In the genomic region with DNA sequence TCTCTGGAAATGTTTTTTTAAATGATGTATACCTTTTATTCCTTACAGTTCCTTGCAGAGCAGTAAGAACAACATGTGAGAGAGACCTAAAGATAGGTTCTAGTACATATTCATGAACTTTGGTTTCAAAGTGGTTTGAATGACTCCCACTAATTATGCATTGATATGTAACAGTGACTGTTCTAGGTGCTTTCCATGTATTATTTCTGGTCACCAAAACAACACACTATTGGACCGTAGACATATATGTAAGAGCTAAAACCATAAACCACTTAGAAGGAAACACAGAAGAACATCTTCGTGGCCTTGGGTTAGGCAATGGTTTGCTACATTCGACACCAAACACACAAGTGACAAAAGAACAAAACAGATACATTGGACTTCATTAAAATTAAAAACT, we compare ENCODE assay signal across 32 cellular contexts. TPM values are rescaled to one million over a fixed set of nuclear protein-coding genes. Genes with fewer than 3 reads are reported as not detected.
"Had no signal": no experiment of that assay in that cellular context is flagged by ENCODE, and none has a peak within 500 bp of the region (broad histone marks: within the 10 kb centered on the region; RNA-seq: fewer than 3 reads in every experiment).

No MANE protein-coding gene starts in this region.

- H3K4me1 Mint-ChIP-seq: activated T-helper 17 cell treated with anti-CD3 and anti-CD28 coated beads, Interleukin-2, amount 50 U/mL, for 72 hours; T-helper 17 cell had no signal

- ATAC-seq: activated CD4-positive, CD25-positive, alpha-beta regulatory T cell treated with anti-CD3 and anti-CD28 coated beads, Interleukin-2, amount 50 U/mL, for 24 hours; activated CD8-positive, alpha-beta T cell treated with anti-CD3 and anti-CD28 coated beads for 36 hours; activated T-cell treated with anti-CD3 and anti-CD28 coated beads, Interleukin-2, amount 50 U/mL, for 4 hours; activated T-helper 17 cell treated with anti-CD3 and anti-CD28 coated beads, Interleukin-2, amount 50 U/mL, for 72 hours; body of pancreas; effector memory CD8-positive, alpha-beta T cell; gastroesophageal sphincter; heart right ventricle; T-helper 17 cell had no signal

- H3K36me3 Mint-ChIP-seq: activated naive CD8-positive, alpha-beta T cell had no signal

- H3K27ac ChIP-seq: body of pancreas, esophagus muscularis mucosa, gastroesophageal sphincter, heart right ventricle, WERI-Rb-1 had no signal

- H3K27me3 Mint-ChIP-seq: activated B cell treated with CpG ODN at 0.5 μM for 24 hours; activated CD8-positive, alpha-beta T cell treated with anti-CD3 and anti-CD28 coated beads for 36 hours; activated naive CD8-positive, alpha-beta T cell; activated T-helper 17 cell treated with anti-CD3 and anti-CD28 coated beads, Interleukin-2, amount 50 U/mL, for 72 hours; effector memory CD8-positive, alpha-beta T cell; T-helper 17 cell had no signal

- H3K4me3 ChIP-seq: body of pancreas, esophagus muscularis mucosa, gastroesophageal sphincter, heart right ventricle had no signal

- DNase-seq: activated B cell treated with CpG ODN at 0.5 μM for 24 hours; activated CD4-positive, alpha-beta T cell treated with anti-CD3 and anti-CD28 coated beads for 48 hours; activated CD4-positive, alpha-beta T cell treated with anti-CD3 and anti-CD28 coated beads, Interleukin-2, amount 50 U/mL, for 1 hour; activated CD4-positive, alpha-beta T cell treated with anti-CD3 and anti-CD28 coated beads, Interleukin-2, amount 50 U/mL, for 48 hours; activated CD8-positive, alpha-beta memory T cell treated with anti-CD3 and anti-CD28 coated beads for 24 hours; activated CD8-positive, alpha-beta T cell treated with anti-CD3 and anti-CD28 coated beads for 36 hours; activated effector memory CD4-positive, alpha-beta T cell treated with Interleukin-2 at 50 U/mL for 16 hours; activated gamma-delta T cell treated with Interleukin-2 at 50 U/mL for 16 hours; activated naive CD4-positive, alpha-beta T cell treated with anti-CD3 and anti-CD28 coated beads, Interleukin-2, amount 50 U/mL, for 16 hours; activated naive CD4-positive, alpha-beta T cell treated with Interleukin-2 at 50 U/mL for 16 hours; activated T-cell treated with anti-CD3 and anti-CD28 coated beads, Interleukin-2, amount 50 U/mL, for 4 hours; amniotic stem cell; aorta; body of pancreas; caudate nucleus; cortex of kidney; dermis blood vessel endothelial cell; effector CD4-positive, alpha-beta T cell; effector memory CD8-positive, alpha-beta T cell; erythroblast; foreskin melanocyte; heart right ventricle; T-helper 17 cell; T1000; WERI-Rb-1 had no signal

- H3K27ac Mint-ChIP-seq: activated B cell treated with CpG ODN at 0.5 μM for 24 hours; activated CD8-positive, alpha-beta T cell treated with anti-CD3 and anti-CD28 coated beads for 36 hours; activated naive CD8-positive, alpha-beta T cell; activated T-helper 17 cell treated with anti-CD3 and anti-CD28 coated beads, Interleukin-2, amount 50 U/mL, for 72 hours; effector memory CD8-positive, alpha-beta T cell; T-helper 17 cell; T-helper 2 cell treated with Interferon-gamma antibody and Interleukin-4, amounts not matched to agents 5 μg/mL and 100 μg/mL, for 36 hours had no signal

- H3K9me3 ChIP-seq: body of pancreas, esophagus muscularis mucosa, gastroesophageal sphincter had no signal

- H3K4me1 ChIP-seq: body of pancreas, esophagus muscularis mucosa, gastroesophageal sphincter, heart right ventricle had no signal

- FAIRE-seq: colon had no signal

- H3K27me3 ChIP-seq: body of pancreas, esophagus muscularis mucosa, gastroesophageal sphincter, heart right ventricle had no signal

- H3K36me3 ChIP-seq: esophagus muscularis mucosa, gastroesophageal sphincter, heart right ventricle, WERI-Rb-1 had no signal

- H3K4me3 Mint-ChIP-seq: activated B cell treated with CpG ODN at 0.5 μM for 24 hours; activated CD8-positive, alpha-beta T cell treated with anti-CD3 and anti-CD28 coated beads for 36 hours; activated naive CD8-positive, alpha-beta T cell; activated T-cell treated with anti-CD3 and anti-CD28 coated beads, Interleukin-2, amount 50 U/mL, for 4 hours; activated T-helper 17 cell treated with anti-CD3 and anti-CD28 coated beads, Interleukin-2, amount 50 U/mL, for 72 hours; effector memory CD8-positive, alpha-beta T cell; T-helper 17 cell; T-helper 2 cell treated with Interferon-gamma antibody and Interleukin-4, amounts not matched to agents 5 μg/mL and 100 μg/mL, for 36 hours had no signal

- H3K9me3 Mint-ChIP-seq: activated B cell treated with CpG ODN at 0.5 μM for 24 hours; activated CD8-positive, alpha-beta T cell treated with anti-CD3 and anti-CD28 coated beads for 36 hours; activated T-cell treated with anti-CD3 and anti-CD28 coated beads, Interleukin-2, amount 50 U/mL, for 4 hours had no signal

RNA-seq across cellular contexts. Expression of gene SOX5, which starts 37.9 kb away (rescaled TPM):
- total RNA-seq: activated CD8-positive, alpha-beta T cell treated with anti-CD3 and anti-CD28 coated beads for 36 hours had no signal
